1 cellular context compared by ENCODE assay signal in the genomic region with DNA sequence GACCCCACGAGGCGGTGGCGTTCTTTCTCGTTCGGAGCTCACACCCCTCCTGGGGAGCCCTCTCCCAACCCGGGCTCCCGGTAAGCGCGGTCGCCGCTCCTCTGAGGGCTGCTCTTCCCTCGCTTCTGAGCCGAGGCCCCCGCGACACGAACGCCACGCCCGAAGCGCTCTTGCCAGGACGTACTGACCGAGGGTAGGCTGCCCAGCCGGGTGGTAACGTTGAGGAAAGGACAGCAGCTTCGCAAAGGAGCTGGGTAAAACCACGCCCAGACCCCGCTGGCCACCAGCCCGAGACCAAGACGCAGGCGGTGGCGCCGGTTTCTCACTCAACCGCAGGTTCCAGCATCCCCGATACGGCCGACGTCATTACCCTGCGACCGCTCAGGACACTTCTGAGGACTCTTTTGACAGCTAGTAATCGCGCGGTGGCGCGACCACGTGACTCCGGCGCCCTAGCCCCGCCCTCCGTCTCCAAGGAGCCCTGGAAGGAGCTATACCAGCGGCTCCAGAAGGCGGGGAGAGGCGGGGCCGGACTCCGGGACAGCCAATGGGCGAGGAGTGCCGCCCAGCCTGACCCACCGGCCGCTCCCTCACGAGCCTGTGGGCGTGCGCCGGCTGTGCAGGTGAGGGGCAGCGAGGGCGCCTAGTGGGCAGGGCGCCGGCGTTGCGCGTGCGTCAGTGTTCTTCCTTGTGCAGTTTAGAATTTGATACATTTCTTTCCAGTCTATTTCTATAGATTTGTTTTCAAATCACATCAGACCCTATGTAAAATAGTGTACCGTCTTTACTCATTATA.
TF ChIP-seq lines count a peak whose summit lies in the region.

No MANE protein-coding gene starts in this region.

TF ChIP-seq in HepG2, 621 proteins besides CTCF, POLR2A, EP300 and RAD21 (continued from another document and continues in another):
- TF ChIP-seq, protein P1, sequence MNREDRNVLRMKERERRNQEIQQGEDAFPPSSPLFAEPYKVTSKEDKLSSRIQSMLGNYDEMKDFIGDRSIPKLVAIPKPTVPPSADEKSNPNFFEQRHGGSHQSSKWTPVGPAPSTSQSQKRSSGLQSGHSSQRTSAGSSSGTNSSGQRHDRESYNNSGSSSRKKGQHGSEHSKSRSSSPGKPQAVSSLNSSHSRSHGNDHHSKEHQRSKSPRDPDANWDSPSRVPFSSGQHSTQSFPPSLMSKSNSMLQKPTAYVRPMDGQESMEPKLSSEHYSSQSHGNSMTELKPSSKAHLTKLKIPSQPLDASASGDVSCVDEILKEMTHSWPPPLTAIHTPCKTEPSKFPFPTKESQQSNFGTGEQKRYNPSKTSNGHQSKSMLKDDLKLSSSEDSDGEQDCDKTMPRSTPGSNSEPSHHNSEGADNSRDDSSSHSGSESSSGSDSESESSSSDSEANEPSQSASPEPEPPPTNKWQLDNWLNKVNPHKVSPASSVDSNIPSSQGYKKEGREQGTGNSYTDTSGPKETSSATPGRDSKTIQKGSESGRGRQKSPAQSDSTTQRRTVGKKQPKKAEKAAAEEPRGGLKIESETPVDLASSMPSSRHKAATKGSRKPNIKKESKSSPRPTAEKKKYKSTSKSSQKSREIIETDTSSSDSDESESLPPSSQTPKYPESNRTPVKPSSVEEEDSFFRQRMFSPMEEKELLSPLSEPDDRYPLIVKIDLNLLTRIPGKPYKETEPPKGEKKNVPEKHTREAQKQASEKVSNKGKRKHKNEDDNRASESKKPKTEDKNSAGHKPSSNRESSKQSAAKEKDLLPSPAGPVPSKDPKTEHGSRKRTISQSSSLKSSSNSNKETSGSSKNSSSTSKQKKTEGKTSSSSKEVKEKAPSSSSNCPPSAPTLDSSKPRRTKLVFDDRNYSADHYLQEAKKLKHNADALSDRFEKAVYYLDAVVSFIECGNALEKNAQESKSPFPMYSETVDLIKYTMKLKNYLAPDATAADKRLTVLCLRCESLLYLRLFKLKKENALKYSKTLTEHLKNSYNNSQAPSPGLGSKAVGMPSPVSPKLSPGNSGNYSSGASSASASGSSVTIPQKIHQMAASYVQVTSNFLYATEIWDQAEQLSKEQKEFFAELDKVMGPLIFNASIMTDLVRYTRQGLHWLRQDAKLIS (CRISPR knock-in tag; IDR thresholded peaks at IDR 0.05): no peak
- no peak for TF ChIP-seq ZNF468 (CRISPR knock-in tag; IDR thresholded peaks at IDR 0.05)
- no peak for TF ChIP-seq NFRKB (IDR thresholded peaks at IDR 0.05)
- TF ChIP-seq ZNF354B (CRISPR knock-in tag; IDR thresholded peaks at IDR 0.05): no peak
- peak; percentile 92 for TF ChIP-seq MYC (CRISPR knock-in tag; IDR thresholded peaks at IDR 0.05; ENCODE audit: borderline replicate concordance)
- TF ChIP-seq, protein P2, sequence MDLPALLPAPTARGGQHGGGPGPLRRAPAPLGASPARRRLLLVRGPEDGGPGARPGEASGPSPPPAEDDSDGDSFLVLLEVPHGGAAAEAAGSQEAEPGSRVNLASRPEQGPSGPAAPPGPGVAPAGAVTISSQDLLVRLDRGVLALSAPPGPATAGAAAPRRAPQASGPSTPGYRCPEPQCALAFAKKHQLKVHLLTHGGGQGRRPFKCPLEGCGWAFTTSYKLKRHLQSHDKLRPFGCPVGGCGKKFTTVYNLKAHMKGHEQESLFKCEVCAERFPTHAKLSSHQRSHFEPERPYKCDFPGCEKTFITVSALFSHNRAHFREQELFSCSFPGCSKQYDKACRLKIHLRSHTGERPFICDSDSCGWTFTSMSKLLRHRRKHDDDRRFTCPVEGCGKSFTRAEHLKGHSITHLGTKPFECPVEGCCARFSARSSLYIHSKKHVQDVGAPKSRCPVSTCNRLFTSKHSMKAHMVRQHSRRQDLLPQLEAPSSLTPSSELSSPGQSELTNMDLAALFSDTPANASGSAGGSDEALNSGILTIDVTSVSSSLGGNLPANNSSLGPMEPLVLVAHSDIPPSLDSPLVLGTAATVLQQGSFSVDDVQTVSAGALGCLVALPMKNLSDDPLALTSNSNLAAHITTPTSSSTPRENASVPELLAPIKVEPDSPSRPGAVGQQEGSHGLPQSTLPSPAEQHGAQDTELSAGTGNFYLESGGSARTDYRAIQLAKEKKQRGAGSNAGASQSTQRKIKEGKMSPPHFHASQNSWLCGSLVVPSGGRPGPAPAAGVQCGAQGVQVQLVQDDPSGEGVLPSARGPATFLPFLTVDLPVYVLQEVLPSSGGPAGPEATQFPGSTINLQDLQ (CRISPR knock-in tag; IDR thresholded peaks at IDR 0.05): 0 out of 2 replicates have a peak, but pooled peaks have one; percentile 66
- peak; percentile 90 for TF ChIP-seq TARDBP (CRISPR knock-in tag; IDR thresholded peaks at IDR 0.05)
- TF ChIP-seq, protein P3, sequence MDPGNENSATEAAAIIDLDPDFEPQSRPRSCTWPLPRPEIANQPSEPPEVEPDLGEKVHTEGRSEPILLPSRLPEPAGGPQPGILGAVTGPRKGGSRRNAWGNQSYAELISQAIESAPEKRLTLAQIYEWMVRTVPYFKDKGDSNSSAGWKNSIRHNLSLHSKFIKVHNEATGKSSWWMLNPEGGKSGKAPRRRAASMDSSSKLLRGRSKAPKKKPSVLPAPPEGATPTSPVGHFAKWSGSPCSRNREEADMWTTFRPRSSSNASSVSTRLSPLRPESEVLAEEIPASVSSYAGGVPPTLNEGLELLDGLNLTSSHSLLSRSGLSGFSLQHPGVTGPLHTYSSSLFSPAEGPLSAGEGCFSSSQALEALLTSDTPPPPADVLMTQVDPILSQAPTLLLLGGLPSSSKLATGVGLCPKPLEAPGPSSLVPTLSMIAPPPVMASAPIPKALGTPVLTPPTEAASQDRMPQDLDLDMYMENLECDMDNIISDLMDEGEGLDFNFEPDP (CRISPR knock-in tag; conservative IDR thresholded peaks at IDR 0.05): no peak
- no peak for TF ChIP-seq JUNB (CRISPR knock-in tag; IDR thresholded peaks at IDR 0.05; ENCODE audit: borderline replicate concordance)
- no peak for TF ChIP-seq THYN1 (CRISPR knock-in tag; IDR thresholded peaks at IDR 0.05; ENCODE audit: borderline replicate concordance, low read depth)
- TF ChIP-seq ZNF383 (CRISPR knock-in tag; IDR thresholded peaks at IDR 0.05; ENCODE audit: borderline replicate concordance): no peak
- peak; percentile 87 for TF ChIP-seq TAF1 (CRISPR knock-in tag; IDR thresholded peaks at IDR 0.05)
- TF ChIP-seq EZH2 (conservative IDR thresholded peaks at IDR 0.05; ENCODE audit: low read depth, low read length): no peak
- TF ChIP-seq BHLHE40 (IDR thresholded peaks at IDR 0.05; ENCODE audit: low read length): peak; percentile 92
- TF ChIP-seq ZNF350 (CRISPR knock-in tag; IDR thresholded peaks at IDR 0.05; ENCODE audit: borderline replicate concordance, low read depth): peak; percentile 97
- peak; percentile 98 for TF ChIP-seq CREB1 (IDR thresholded peaks at IDR 0.05)
- peak; percentile 99 for TF ChIP-seq CREB1 (CRISPR knock-in tag; IDR thresholded peaks at IDR 0.05)
- TF ChIP-seq HNRNPH1 (optimal IDR thresholded peaks at IDR 0.05; ENCODE audit: low read depth, low read length): no peak
- TF ChIP-seq, protein P4, sequence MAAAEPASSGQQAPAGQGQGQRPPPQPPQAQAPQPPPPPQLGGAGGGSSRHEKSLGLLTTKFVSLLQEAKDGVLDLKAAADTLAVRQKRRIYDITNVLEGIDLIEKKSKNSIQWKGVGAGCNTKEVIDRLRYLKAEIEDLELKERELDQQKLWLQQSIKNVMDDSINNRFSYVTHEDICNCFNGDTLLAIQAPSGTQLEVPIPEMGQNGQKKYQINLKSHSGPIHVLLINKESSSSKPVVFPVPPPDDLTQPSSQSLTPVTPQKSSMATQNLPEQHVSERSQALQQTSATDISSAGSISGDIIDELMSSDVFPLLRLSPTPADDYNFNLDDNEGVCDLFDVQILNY (CRISPR knock-in tag; conservative IDR thresholded peaks at IDR 0.05): peak; percentile 78
- peak; percentile 99 for TF ChIP-seq ATF1 (CRISPR knock-in tag; IDR thresholded peaks at IDR 0.05)
- peak; percentile 61; the same call in 1 of the 2 replicates for TF ChIP-seq ZNF768 (CRISPR knock-in tag; IDR thresholded peaks at IDR 0.05)
- no peak for TF ChIP-seq TCF7L2 (IDR thresholded peaks at IDR 0.05; ENCODE audit: low read depth, low read length)
- peak; percentile 79; the same call in 1 of the 2 replicates for TF ChIP-seq ZNF232 (CRISPR knock-in tag; IDR thresholded peaks at IDR 0.05; ENCODE audit: borderline replicate concordance)
- TF ChIP-seq, protein P5, sequence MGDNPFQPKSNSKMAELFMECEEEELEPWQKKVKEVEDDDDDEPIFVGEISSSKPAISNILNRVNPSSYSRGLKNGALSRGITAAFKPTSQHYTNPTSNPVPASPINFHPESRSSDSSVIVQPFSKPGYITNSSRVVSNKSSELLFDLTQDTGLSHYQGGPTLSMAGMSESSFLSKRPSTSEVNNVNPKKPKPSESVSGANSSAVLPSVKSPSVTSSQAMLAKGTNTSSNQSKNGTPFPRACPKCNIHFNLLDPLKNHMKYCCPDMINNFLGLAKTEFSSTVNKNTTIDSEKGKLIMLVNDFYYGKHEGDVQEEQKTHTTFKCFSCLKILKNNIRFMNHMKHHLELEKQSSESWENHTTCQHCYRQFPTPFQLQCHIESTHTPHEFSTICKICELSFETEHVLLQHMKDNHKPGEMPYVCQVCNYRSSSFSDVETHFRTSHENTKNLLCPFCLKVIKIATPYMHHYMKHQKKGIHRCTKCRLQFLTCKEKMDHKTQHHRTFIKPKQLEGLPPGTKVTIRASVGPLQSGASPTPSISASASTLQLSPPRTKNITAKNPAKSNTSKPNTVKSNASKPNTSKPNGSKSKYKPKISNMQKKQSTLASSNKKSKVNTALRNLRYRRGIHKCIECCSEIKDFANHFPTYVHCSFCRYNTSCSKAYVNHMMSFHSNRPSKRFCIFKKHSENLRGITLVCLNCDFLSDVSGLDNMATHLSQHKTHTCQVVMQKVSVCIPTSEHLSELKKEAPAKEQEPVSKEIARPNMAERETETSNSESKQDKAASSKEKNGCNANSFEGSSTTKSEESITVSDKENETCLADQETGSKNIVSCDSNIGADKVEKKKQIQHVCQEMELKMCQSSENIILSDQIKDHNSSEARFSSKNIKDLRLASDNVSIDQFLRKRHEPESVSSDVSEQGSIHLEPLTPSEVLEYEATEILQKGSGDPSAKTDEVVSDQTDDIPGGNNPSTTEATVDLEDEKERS (CRISPR knock-in tag; IDR thresholded peaks at IDR 0.05): peak; percentile 49; the same call in 1 of the 2 replicates
- TF ChIP-seq TGIF2 (CRISPR knock-in tag; IDR thresholded peaks at IDR 0.05): peak; percentile 98
- TF ChIP-seq MXD4 (CRISPR knock-in tag; IDR thresholded peaks at IDR 0.05): peak; percentile 99
- TF ChIP-seq ZNF34 (CRISPR knock-in tag; IDR thresholded peaks at IDR 0.05; ENCODE audit: borderline replicate concordance): 0 out of 2 replicates have a peak, but pooled peaks have one; percentile 33
- 0 out of 2 replicates have a peak, but pooled peaks have one; percentile 16 for TF ChIP-seq SIX1 (CRISPR knock-in tag; IDR thresholded peaks at IDR 0.05; ENCODE audit: borderline replicate concordance)
- peak; percentile 98 for TF ChIP-seq GATAD1 (CRISPR knock-in tag; IDR thresholded peaks at IDR 0.05)
- peak; percentile 99 for TF ChIP-seq ARNTL (CRISPR knock-in tag; IDR thresholded peaks at IDR 0.05)
- TF ChIP-seq ZNF737 (CRISPR knock-in tag; IDR thresholded peaks at IDR 0.05; ENCODE audit: borderline replicate concordance): peak; percentile 86; the same call in 1 of the 2 replicates
- TF ChIP-seq HNRNPLL (IDR thresholded peaks at IDR 0.05; ENCODE audit: low read depth, low read length, poor library complexity, severe bottlenecking): peak; percentile 89
- TF ChIP-seq TBP (CRISPR knock-in tag; IDR thresholded peaks at IDR 0.05): no peak
- TF ChIP-seq, protein P6, sequence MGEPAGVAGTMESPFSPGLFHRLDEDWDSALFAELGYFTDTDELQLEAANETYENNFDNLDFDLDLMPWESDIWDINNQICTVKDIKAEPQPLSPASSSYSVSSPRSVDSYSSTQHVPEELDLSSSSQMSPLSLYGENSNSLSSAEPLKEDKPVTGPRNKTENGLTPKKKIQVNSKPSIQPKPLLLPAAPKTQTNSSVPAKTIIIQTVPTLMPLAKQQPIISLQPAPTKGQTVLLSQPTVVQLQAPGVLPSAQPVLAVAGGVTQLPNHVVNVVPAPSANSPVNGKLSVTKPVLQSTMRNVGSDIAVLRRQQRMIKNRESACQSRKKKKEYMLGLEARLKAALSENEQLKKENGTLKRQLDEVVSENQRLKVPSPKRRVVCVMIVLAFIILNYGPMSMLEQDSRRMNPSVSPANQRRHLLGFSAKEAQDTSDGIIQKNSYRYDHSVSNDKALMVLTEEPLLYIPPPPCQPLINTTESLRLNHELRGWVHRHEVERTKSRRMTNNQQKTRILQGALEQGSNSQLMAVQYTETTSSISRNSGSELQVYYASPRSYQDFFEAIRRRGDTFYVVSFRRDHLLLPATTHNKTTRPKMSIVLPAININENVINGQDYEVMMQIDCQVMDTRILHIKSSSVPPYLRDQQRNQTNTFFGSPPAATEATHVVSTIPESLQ (CRISPR knock-in tag; conservative IDR thresholded peaks at IDR 0.05): no peak
- no peak for TF ChIP-seq ZNF660 (CRISPR knock-in tag; IDR thresholded peaks at IDR 0.05; ENCODE audit: borderline replicate concordance, low read depth)
- TF ChIP-seq, protein P7, sequence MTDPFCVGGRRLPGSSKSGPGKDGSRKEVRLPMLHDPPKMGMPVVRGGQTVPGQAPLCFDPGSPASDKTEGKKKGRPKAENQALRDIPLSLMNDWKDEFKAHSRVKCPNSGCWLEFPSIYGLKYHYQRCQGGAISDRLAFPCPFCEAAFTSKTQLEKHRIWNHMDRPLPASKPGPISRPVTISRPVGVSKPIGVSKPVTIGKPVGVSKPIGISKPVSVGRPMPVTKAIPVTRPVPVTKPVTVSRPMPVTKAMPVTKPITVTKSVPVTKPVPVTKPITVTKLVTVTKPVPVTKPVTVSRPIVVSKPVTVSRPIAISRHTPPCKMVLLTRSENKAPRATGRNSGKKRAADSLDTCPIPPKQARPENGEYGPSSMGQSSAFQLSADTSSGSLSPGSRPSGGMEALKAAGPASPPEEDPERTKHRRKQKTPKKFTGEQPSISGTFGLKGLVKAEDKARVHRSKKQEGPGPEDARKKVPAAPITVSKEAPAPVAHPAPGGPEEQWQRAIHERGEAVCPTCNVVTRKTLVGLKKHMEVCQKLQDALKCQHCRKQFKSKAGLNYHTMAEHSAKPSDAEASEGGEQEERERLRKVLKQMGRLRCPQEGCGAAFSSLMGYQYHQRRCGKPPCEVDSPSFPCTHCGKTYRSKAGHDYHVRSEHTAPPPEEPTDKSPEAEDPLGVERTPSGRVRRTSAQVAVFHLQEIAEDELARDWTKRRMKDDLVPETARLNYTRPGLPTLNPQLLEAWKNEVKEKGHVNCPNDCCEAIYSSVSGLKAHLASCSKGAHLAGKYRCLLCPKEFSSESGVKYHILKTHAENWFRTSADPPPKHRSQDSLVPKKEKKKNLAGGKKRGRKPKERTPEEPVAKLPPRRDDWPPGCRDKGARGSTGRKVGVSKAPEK (CRISPR knock-in tag; IDR thresholded peaks at IDR 0.05; ENCODE audit: borderline replicate concordance): peak; percentile 57; the same call in 1 of the 2 replicates
- TF ChIP-seq CC2D1A (CRISPR knock-in tag; IDR thresholded peaks at IDR 0.05): 0 out of 2 replicates have a peak, but pooled peaks have one; percentile 56
- TF ChIP-seq ZNF782 (CRISPR knock-in tag; IDR thresholded peaks at IDR 0.05; ENCODE audit: borderline replicate concordance): peak; percentile 82; the same call in 1 of the 2 replicates
- peak; percentile 77 for TF ChIP-seq NR2C2 (CRISPR knock-in tag; IDR thresholded peaks at IDR 0.05; ENCODE audit: borderline replicate concordance)
- no peak for TF ChIP-seq ZNF460 (CRISPR knock-in tag; IDR thresholded peaks at IDR 0.05; ENCODE audit: borderline replicate concordance)
- no peak for TF ChIP-seq LCORL (IDR thresholded peaks at IDR 0.05)
- TF ChIP-seq LCORL (CRISPR knock-in tag; IDR thresholded peaks at IDR 0.05): peak; percentile 80
- TF ChIP-seq ZFP37 (CRISPR knock-in tag; IDR thresholded peaks at IDR 0.05; ENCODE audit: borderline replicate concordance): no peak
- peak; percentile 37; the same call in 1 of the 2 replicates for TF ChIP-seq PAX8 (CRISPR knock-in tag; IDR thresholded peaks at IDR 0.05; ENCODE audit: borderline replicate concordance)
- TF ChIP-seq ZSCAN12 (CRISPR knock-in tag; IDR thresholded peaks at IDR 0.05): no peak
- TF ChIP-seq SALL1 (CRISPR knock-in tag; IDR thresholded peaks at IDR 0.05): peak; percentile 94
- peak; percentile 33; the same call in 1 of the 2 replicates for TF ChIP-seq TEAD2 (CRISPR knock-in tag; IDR thresholded peaks at IDR 0.05)
